21 cellular contexts compared by ENCODE assay signal in the genomic region with DNA sequence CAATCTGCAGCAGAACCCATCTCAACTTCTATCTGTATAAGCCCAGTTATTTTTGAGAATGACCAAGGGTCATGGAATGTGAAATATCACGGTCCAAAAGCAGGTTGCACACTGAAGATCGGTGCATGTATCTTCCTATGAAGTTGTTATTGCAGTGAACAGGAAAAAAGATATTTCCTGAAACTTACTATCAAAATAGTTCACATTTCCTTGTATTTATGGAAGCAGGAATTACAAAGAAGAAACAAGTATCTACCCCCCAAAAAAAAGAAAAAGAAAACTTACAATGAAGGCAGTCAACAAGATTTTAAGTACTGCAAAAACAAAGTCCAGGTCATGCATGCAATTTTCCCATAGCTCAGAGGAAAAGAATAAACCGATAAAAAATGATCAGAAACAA.
"Had no signal": no experiment of that assay in that cellular context is flagged by ENCODE, and none has a peak within 500 bp of the region (broad histone marks: within the 10 kb centered on the region; RNA-seq: fewer than 3 reads in every experiment).

No MANE protein-coding gene starts in this region.

- ATAC-seq: activated naive CD4-positive, alpha-beta T cell treated with anti-CD3 and anti-CD28 coated beads, Interleukin-2, amount 50 U/mL, for 72 hours; foreskin keratinocyte; lower lobe of right lung; natural killer cell; sciatic nerve; stimulated activated naive B cell treated with anti-CD40 and anti-IgM and Interleukin-4, amounts not matched to agents 10 μg/mL and 1 μg/mL and 100 μg/mL, for 72 hours had no signal

- H3K4me3 ChIP-seq: coronary artery, lower lobe of right lung, ovary, psoas muscle, smooth muscle cell, transverse colon had no signal

- H3K4me1 ChIP-seq: foreskin keratinocyte, lower lobe of right lung, psoas muscle, transverse colon had no signal

- H3K27ac ChIP-seq: brain microvascular endothelial cell, coronary artery, foreskin keratinocyte, lower lobe of right lung, neutrophil, ovary, psoas muscle, transverse colon, WERI-Rb-1 had no signal

- H3K9me3 ChIP-seq: lower lobe of right lung, neutrophil, ovary, psoas muscle, SK-N-SH, transverse colon had no signal

- H3K36me3 ChIP-seq: brain microvascular endothelial cell, neutrophil, ovary, transverse colon, WERI-Rb-1 had no signal

- H3K27me3 ChIP-seq: brain microvascular endothelial cell, foreskin keratinocyte, neutrophil, ovary, transverse colon had no signal

- DNase-seq: activated CD4-positive, alpha-beta T cell treated with anti-CD3 and anti-CD28 coated beads for 1 hour; activated T-cell treated with anti-CD3 and anti-CD28 coated beads, Interleukin-2, amount 50 U/mL, for 1 hour; aorta; brain microvascular endothelial cell; foreskin keratinocyte; hippocampal formation; lower lobe of right lung; natural killer cell; ovary; psoas muscle; SK-N-SH; stimulated activated CD4-positive, alpha-beta T cell treated with anti-CD3 and anti-CD28 coated beads, Interleukin-15, amount 100 ng/mL, for 24 hours; stimulated activated CD8-positive, alpha-beta memory T cell treated with anti-CD3 and anti-CD28 coated beads, Interleukin-4, amount 100 ng/mL, for 48 hours; stimulated activated naive B cell treated with anti-CD40 and anti-IgM and Interleukin-4, amounts not matched to agents 10 μg/mL and 1 μg/mL and 100 μg/mL, for 72 hours; transverse colon; WERI-Rb-1 had no signal
